ENCODE assay signal across 8 cellular contexts in genomic region chr7:75738604-75738974, GRCh38. TPM values are rescaled to one million over a fixed set of nuclear protein-coding genes. Genes with fewer than 3 reads are reported as not detected.
DNase-seq lines count a peak whose midpoint lies in the region; ATAC-seq and TF ChIP-seq lines count a peak whose summit lies in the region.

HIP1 (minus strand) TSS chr7:75738941; CDS start chr7:75738920, 21 bp downstream.

- H3K9me3 ChIP-seq in T-helper 17 cell (ENCODE audit: control insufficient read depth, low read length, poor library complexity, severe bottlenecking), result no peaks in the 10 kb centered on the region

- H3K4me3 Mint-ChIP-seq in T-helper 17 cell, result peak within 1 kb of the TSS; percentile 98
- H3K4me3 Mint-ChIP-seq in progenitor cell of endocrine pancreas (ENCODE audit: low read depth), result peak within 1 kb of the TSS; percentile 90

- H3K27me3 Mint-ChIP-seq in T-helper 17 cell (peaks cover 4% of the 10 kb centered on the region), progenitor cell of endocrine pancreas (peaks cover 37% of the 10 kb centered on the region)

- no peak for TF ChIP-seq CTCF in progenitor cell of endocrine pancreas (IDR thresholded peaks at IDR 0.05; ENCODE audit: unreplicated experiment)

- H3K9me3 Mint-ChIP-seq in progenitor cell of endocrine pancreas (ENCODE audit: low read depth), result no peaks in the 10 kb centered on the region

- H3K27ac Mint-ChIP-seq in T-helper 17 cell (peak within 1 kb of the TSS; percentile 86), progenitor cell of endocrine pancreas (peak within 1 kb of the TSS; percentile 88)

- peak; percentile 1 to 2 for DNase-seq in stimulated activated CD4-positive, alpha-beta T cell treated with anti-CD3 and anti-CD28 coated beads, Interleukin-15, amount 100 ng/mL, for 48 hours (ENCODE audit: low read depth in 2 of 2)
- no peak for DNase-seq in stimulated activated CD4-positive, alpha-beta T cell treated with anti-CD3 and anti-CD28 coated beads, Interleukin-2, amount 100 ng/mL, for 24 hours
- no peak for DNase-seq in T-helper 17 cell
- no peak for DNase-seq in glomerular endothelial cell (ENCODE audit: extremely low read depth, low read depth, low spot score)
- no peak for DNase-seq in progenitor cell of endocrine pancreas (ENCODE audit: low spot score, unreplicated experiment)
- no peak for DNase-seq in GM19238 (ENCODE audit: insufficient read length, low spot score)
- no peak for DNase-seq in NK-92 (lab: John Stamatoyannopoulos, UW; ENCODE audit: unreplicated experiment)
- no peak for DNase-seq in HK-2 (ENCODE audit: unreplicated experiment)

- H3K4me1 Mint-ChIP-seq in T-helper 17 cell (peaks cover 11% of the 10 kb centered on the region), progenitor cell of endocrine pancreas (ENCODE audit: low read depth) (peaks cover 10% of the 10 kb centered on the region)

- no peak for ATAC-seq in T-helper 17 cell

- H3K36me3 Mint-ChIP-seq in T-helper 17 cell (ENCODE audit: low read depth), result no peaks in the 10 kb centered on the region
- no peaks in the 10 kb centered on the region for H3K36me3 Mint-ChIP-seq in progenitor cell of endocrine pancreas (ENCODE audit: insufficient read depth)

RNA-seq across cellular contexts. Expression of gene HIP1, which starts in this region (rescaled TPM):
- total RNA-seq in T-helper 17 cell, result 1 to 10 TPM; 2.6 to 6.9 TPM
- total RNA-seq in glomerular endothelial cell, result 18.7 and 35.5 TPM in 2 replicates
- 61.1 and 66.6 TPM in 2 replicates for total RNA-seq in progenitor cell of endocrine pancreas

Comparison
In these comparisons a context has a peak if more than half of its experiments do, and no peak if none do; other contexts are left out.
1. DNase-seq: peak in stimulated activated CD4-positive, alpha-beta T cell treated with anti-CD3 and anti-CD28 coated beads, Interleukin-15, amount 100 ng/mL, for 48 hours (2 of 2); none in stimulated activated CD4-positive, alpha-beta T cell treated with anti-CD3 and anti-CD28 coated beads, Interleukin-2, amount 100 ng/mL, for 24 hours (0 of 2), T-helper 17 cell (0 of 3), glomerular endothelial cell (single experiment), progenitor cell of endocrine pancreas (single experiment), GM19238 (single experiment), NK-92 (single experiment) and HK-2 (single experiment).